ENCODE assay signal across 17 cellular contexts in the genomic region with DNA sequence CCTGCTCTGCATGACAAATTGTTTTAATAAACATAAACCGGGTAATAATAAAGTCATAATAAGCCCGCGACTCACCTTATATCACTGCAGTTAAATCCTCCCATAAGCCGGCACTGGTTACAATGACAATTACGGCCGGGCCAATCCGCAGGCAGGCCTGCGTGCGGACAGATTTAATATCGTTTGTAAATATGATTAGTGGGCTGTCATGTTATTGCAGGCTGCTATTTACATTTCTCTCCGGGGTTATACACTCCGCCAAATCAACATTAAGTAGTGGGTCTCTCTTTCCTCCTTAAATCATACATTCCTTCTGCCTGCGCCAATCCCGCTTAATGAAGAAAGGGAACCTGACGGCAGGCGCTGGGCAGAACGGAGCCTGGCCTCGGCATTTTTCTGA. TPM values are rescaled to one million over a fixed set of nuclear protein-coding genes. Genes with fewer than 3 reads are reported as not detected.
"Had no signal": no experiment of that assay in that cellular context is flagged by ENCODE, and none has a peak within 500 bp of the region (broad histone marks: within the 10 kb centered on the region; RNA-seq: fewer than 3 reads in every experiment).

No MANE protein-coding gene starts in this region.

- H3K4me3 Mint-ChIP-seq: activated CD8-positive, alpha-beta T cell treated with anti-CD3 and anti-CD28 coated beads for 36 hours; activated naive CD8-positive, alpha-beta T cell treated with anti-CD3 and anti-CD28 coated beads, Interleukin-2, amount 50 U/mL, for 24 hours; naive thymus-derived CD4-positive, alpha-beta T cell; stimulated activated memory B cell treated with anti-CD40 and anti-IgM and Interleukin-4, amounts not matched to agents 10 μg/mL and 1 μg/mL and 100 μg/mL, for 72 hours had no signal

- H3K36me3 ChIP-seq: ascending aorta, neutrophil, transverse colon had no signal

- ATAC-seq: activated CD8-positive, alpha-beta T cell treated with anti-CD3 and anti-CD28 coated beads for 36 hours; activated naive CD8-positive, alpha-beta T cell treated with anti-CD3 and anti-CD28 coated beads, Interleukin-2, amount 50 U/mL, for 24 hours; esophagus mucosa; left cardiac atrium; naive thymus-derived CD4-positive, alpha-beta T cell; right cardiac atrium; stimulated activated memory B cell treated with anti-CD40 and anti-IgM and Interleukin-4, amounts not matched to agents 10 μg/mL and 1 μg/mL and 100 μg/mL, for 72 hours had no signal

- H3K27me3 ChIP-seq: ascending aorta, transverse colon had no signal

- H3K4me3 ChIP-seq: ascending aorta, lung, transverse colon had no signal

- H3K9me3 ChIP-seq: ascending aorta, neutrophil, transverse colon had no signal

- DNase-seq: activated CD4-positive, alpha-beta T cell treated with anti-CD3 and anti-CD28 coated beads for 1 hour; activated CD8-positive, alpha-beta memory T cell treated with anti-CD3 and anti-CD28 coated beads, Interleukin-2, amount 50 U/mL, for 4 hours; activated CD8-positive, alpha-beta T cell treated with anti-CD3 and anti-CD28 coated beads for 36 hours; activated naive CD4-positive, alpha-beta T cell treated with Interleukin-2 at 50 U/mL for 16 hours; activated naive CD8-positive, alpha-beta T cell treated with anti-CD3 and anti-CD28 coated beads, Interleukin-2, amount 50 U/mL, for 24 hours; left cardiac atrium; naive thymus-derived CD4-positive, alpha-beta T cell; right cardiac atrium; stimulated activated CD4-positive, alpha-beta T cell treated with anti-CD3 and anti-CD28 coated beads, Interleukin-1b, Interleukin-23, amount 100 ng/mL, for 48 hours; substantia nigra; transverse colon had no signal

- H3K36me3 Mint-ChIP-seq: naive thymus-derived CD4-positive, alpha-beta T cell; stimulated activated memory B cell treated with anti-CD40 and anti-IgM and Interleukin-4, amounts not matched to agents 10 μg/mL and 1 μg/mL and 100 μg/mL, for 72 hours had no signal

- H3K4me1 Mint-ChIP-seq: activated naive CD8-positive, alpha-beta T cell treated with anti-CD3 and anti-CD28 coated beads, Interleukin-2, amount 50 U/mL, for 24 hours; naive thymus-derived CD4-positive, alpha-beta T cell; stimulated activated memory B cell treated with anti-CD40 and anti-IgM and Interleukin-4, amounts not matched to agents 10 μg/mL and 1 μg/mL and 100 μg/mL, for 72 hours had no signal

- H3K27ac ChIP-seq: ascending aorta, neutrophil had no signal

- H3K4me1 ChIP-seq: ascending aorta had no signal

- H3K27ac Mint-ChIP-seq: activated CD8-positive, alpha-beta T cell treated with anti-CD3 and anti-CD28 coated beads for 36 hours; activated naive CD8-positive, alpha-beta T cell treated with anti-CD3 and anti-CD28 coated beads, Interleukin-2, amount 50 U/mL, for 24 hours; progenitor cell of endocrine pancreas; stimulated activated memory B cell treated with anti-CD40 and anti-IgM and Interleukin-4, amounts not matched to agents 10 μg/mL and 1 μg/mL and 100 μg/mL, for 72 hours had no signal

- H3K9me3 Mint-ChIP-seq: activated CD8-positive, alpha-beta T cell treated with anti-CD3 and anti-CD28 coated beads for 36 hours; activated naive CD8-positive, alpha-beta T cell treated with anti-CD3 and anti-CD28 coated beads, Interleukin-2, amount 50 U/mL, for 24 hours; stimulated activated memory B cell treated with anti-CD40 and anti-IgM and Interleukin-4, amounts not matched to agents 10 μg/mL and 1 μg/mL and 100 μg/mL, for 72 hours had no signal

RNA-seq across cellular contexts. Expression of a gene that starts 51.8 kb away (rescaled TPM):
- polyA plus RNA-seq: lung; naive thymus-derived CD4-positive, alpha-beta T cell had no signal
